ENCODE assay signal across 12 cellular contexts in genomic region chr2:96912356-96913116, GRCh38. TPM values are rescaled to one million over a fixed set of nuclear protein-coding genes. Genes with fewer than 3 reads are reported as not detected.
A peak's percentile ranks its signal among the peaks of the same experiment; 100 is the strongest.
DNase-seq lines count a peak whose midpoint lies in the region; ATAC-seq, FAIRE-seq and TF ChIP-seq lines count a peak whose summit lies in the region.
"Had no signal": no experiment of that assay in that cellular context is flagged by ENCODE, and none has a peak within 500 bp of the region (broad histone marks: within the 10 kb centered on the region; RNA-seq: fewer than 3 reads in every experiment).

No MANE protein-coding gene starts in this region.

- peaks cover 26% of the 10 kb centered on the region for H3K4me1 Mint-ChIP-seq in activated T-helper 2 cell treated with anti-CD3 and anti-CD28 coated beads, Interferon-gamma antibody, Interleukin-2, Interleukin-4, amounts not matched to agents 10 μg/mL and 5 μg/mL and 100 μg/mL, durations not matched to agents 14 hours and 24 hours and 36 hours (ENCODE audit: low read depth)
- peaks cover 18% of the 10 kb centered on the region for H3K4me1 Mint-ChIP-seq in memory B cell
- H3K4me1 Mint-ChIP-seq in type B pancreatic cell (ENCODE audit: unreplicated experiment), result peaks cover 46% of the 10 kb centered on the region

- intact Hi-C loops in HepG2 (cut with micrococcal nuclease; ENCODE audit: unreplicated experiment) (no loop called here), right lobe of liver (cut with DNase I) (no loop called here), ovary (cut with DNase I) (no loop called here)
- intact Hi-C loops in activated T-helper 2 cell treated with anti-CD3 and anti-CD28 coated beads, Interferon-gamma antibody, Interleukin-2, Interleukin-4, amounts not matched to agents 10 μg/mL and 5 μg/mL and 100 μg/mL, durations not matched to agents 14 hours and 24 hours and 36 hours (cut with micrococcal nuclease), result loop anchor here (2.0 kb wide), 1 partner anchor 42 kb away; the partner anchor contains the start of gene SEMA4C

- BruUV-seq in HepG2 (replicated peaks; lab: Mats Ljungman, UMichigan), result no TSS peak

- CTCF ChIA-PET in HepG2 (lab: Yijun Ruan, JAX; ENCODE audit: low intra/inter-chr PET ratio, low total read pairs), result no interaction called here

- H3K4me1 ChIP-seq in HepG2 (ENCODE audit: insufficient read depth, low read length), result peaks cover 23% of the 10 kb centered on the region
- no peaks in the 10 kb centered on the region for H3K4me1 ChIP-seq in right lobe of liver
- peaks cover 5% of the 10 kb centered on the region for H3K4me1 ChIP-seq in ovary (ENCODE audit: insufficient read depth)
- peaks cover 43% of the 10 kb centered on the region for H3K4me1 ChIP-seq in suprapubic skin
- H3K4me1 ChIP-seq: SJSA1 had no signal

- TF ChIP-seq RAD21 in HepG2 (CRISPR knock-in tag; IDR thresholded peaks at IDR 0.05), result no peak

- TF ChIP-seq POLR2A in HepG2 (IDR thresholded peaks at IDR 0.05; ENCODE audit: insufficient read depth in 1 of 2, low read depth in 2 of 2, low read length in 2 of 2), result no peak
- no peak for TF ChIP-seq POLR2A in right lobe of liver (IDR thresholded peaks at IDR 0.05)
- TF ChIP-seq POLR2A in ovary (IDR thresholded peaks at IDR 0.05), result no peak
- no peak for TF ChIP-seq POLR2A in suprapubic skin (IDR thresholded peaks at IDR 0.05)

- H3K9me3 Mint-ChIP-seq in activated T-helper 2 cell treated with anti-CD3 and anti-CD28 coated beads, Interferon-gamma antibody, Interleukin-2, Interleukin-4, amounts not matched to agents 10 μg/mL and 5 μg/mL and 100 μg/mL, durations not matched to agents 14 hours and 24 hours and 36 hours, result peaks cover 24% of the 10 kb centered on the region
- H3K9me3 Mint-ChIP-seq in memory B cell, result no peaks in the 10 kb centered on the region
- no peaks in the 10 kb centered on the region for H3K9me3 Mint-ChIP-seq in type B pancreatic cell

- ATAC-seq in HepG2 (no peak), right lobe of liver (no peak), memory B cell (ENCODE audit: low read depth) (no peak), left lobe of liver (no peak)

- 33% methylated on average over 19 of the region's 21 CpGs for WGBS in HepG2 (ENCODE audit: low lambda C conversion rate)
- WGBS in right lobe of liver (ENCODE audit: insufficient coverage, low coverage, low lambda C conversion rate, missing lambda C conversion rate), result 53% methylated on average over 11 of the region's 21 CpGs
- WGBS in ovary, 3 donors, result 58 to 64% (median 62%) methylated on average over 21 of the region's 21 CpGs
- 77% methylated on average over 19 of the region's 21 CpGs for WGBS in suprapubic skin

- H3K4me3 ChIP-seq in HepG2 (replicated peaks in 1 of 3; ENCODE audit: insufficient read depth in 1 of 3, low read depth in 2 of 3, low read length in 3 of 3) (no peak overlapping the region; a peak in 1 of 6 replicates), right lobe of liver (no peak overlapping the region), ovary (no peak overlapping the region), suprapubic skin (no peak overlapping the region)
- H3K4me3 ChIP-seq: ascending aorta, SJSA1 had no signal

- TF ChIP-seq CTCF in HepG2 (CRISPR knock-in tag; IDR thresholded peaks at IDR 0.05) (no peak), right lobe of liver (IDR thresholded peaks at IDR 0.05) (no peak), type B pancreatic cell (conservative IDR thresholded peaks at IDR 0.05) (no peak), ovary (IDR thresholded peaks at IDR 0.05) (no peak), suprapubic skin (IDR thresholded peaks at IDR 0.05) (no peak)

- peak overlapping the region; percentile 30; the same call in 1 of the 2 replicates for H3K4me2 ChIP-seq in HepG2 (ENCODE audit: low read depth, low read length)

- no peak for TF ChIP-seq EP300 in HepG2 (IDR thresholded peaks at IDR 0.05; ENCODE audit: low read depth in 2 of 2, low read length in 2 of 2)
- no peak for TF ChIP-seq EP300 in HepG2 (CRISPR knock-in tag; IDR thresholded peaks at IDR 0.05; ENCODE audit: borderline replicate concordance)
- TF ChIP-seq EP300 in ovary (IDR thresholded peaks at IDR 0.05), result no peak
- no peak for TF ChIP-seq EP300 in suprapubic skin (IDR thresholded peaks at IDR 0.05)

- peaks cover 10 to 77% of the 10 kb centered on the region in 2 experiments for H3K27me3 ChIP-seq in HepG2 (ENCODE audit: control insufficient read depth in 1 of 2, insufficient read depth in 2 of 2, low read length in 2 of 2)
- H3K27me3 ChIP-seq in right lobe of liver, result no peaks in the 10 kb centered on the region
- H3K27me3 ChIP-seq in ovary, result no peaks in the 10 kb centered on the region
- H3K27me3 ChIP-seq in suprapubic skin, result no peaks in the 10 kb centered on the region
- H3K27me3 ChIP-seq: ascending aorta, SJSA1 had no signal

- no peak for DNase-seq in HepG2 (ENCODE audit: low spot score)
- no peak for DNase-seq in right lobe of liver
- DNase-seq in activated T-helper 2 cell treated with anti-CD3 and anti-CD28 coated beads, Interferon-gamma antibody, Interleukin-2, Interleukin-4, amounts not matched to agents 10 μg/mL and 5 μg/mL and 100 μg/mL, durations not matched to agents 14 hours and 24 hours and 36 hours (ENCODE audit: low spot score), result no peak
- no peak for DNase-seq in memory B cell (ENCODE audit: low spot score in 2 of 2)
- DNase-seq in type B pancreatic cell (ENCODE audit: extremely low spot score, unreplicated experiment), result no peak
- no peak for DNase-seq in ovary
- no peak for DNase-seq in left lobe of liver (ENCODE audit: low spot score)
- DNase-seq in suprapubic skin (ENCODE audit: low spot score in 2 of 2), result no peak
- DNase-seq: MM.1S, NCI-H2171 had no signal

- H3K36me3 Mint-ChIP-seq in activated T-helper 2 cell treated with anti-CD3 and anti-CD28 coated beads, Interferon-gamma antibody, Interleukin-2, Interleukin-4, amounts not matched to agents 10 μg/mL and 5 μg/mL and 100 μg/mL, durations not matched to agents 14 hours and 24 hours and 36 hours (ENCODE audit: low read depth), result peaks cover 17% of the 10 kb centered on the region
- H3K36me3 Mint-ChIP-seq in memory B cell, result no peaks in the 10 kb centered on the region
- no peaks in the 10 kb centered on the region for H3K36me3 Mint-ChIP-seq in type B pancreatic cell

- POLR2A ChIA-PET in HepG2 (lab: Yijun Ruan, JAX), result no interaction called here

- H3K36me3 ChIP-seq in HepG2 (replicated peaks in 1 of 2; ENCODE audit: control insufficient read depth in 1 of 2, insufficient read depth in 2 of 2, low read length in 2 of 2) (no peaks in the 10 kb centered on the region), right lobe of liver (no peaks in the 10 kb centered on the region), ovary (no peaks in the 10 kb centered on the region), suprapubic skin (no peaks in the 10 kb centered on the region)
- H3K36me3 ChIP-seq: ascending aorta, SJSA1 had no signal

- H3K9ac ChIP-seq in HepG2 (ENCODE audit: insufficient read depth, low read depth, low read length), result no peak overlapping the region

- H3K27ac ChIP-seq in HepG2 (ENCODE audit: extremely low read length, insufficient read depth, low read length), result no peak overlapping the region
- H3K27ac ChIP-seq in right lobe of liver, result no peak overlapping the region
- H3K27ac ChIP-seq in ovary, result no peak overlapping the region
- no peak overlapping the region for H3K27ac ChIP-seq in suprapubic skin
- H3K27ac ChIP-seq: ascending aorta, SJSA1 had no signal

- H3K4me3 Mint-ChIP-seq in activated T-helper 2 cell treated with anti-CD3 and anti-CD28 coated beads, Interferon-gamma antibody, Interleukin-2, Interleukin-4, amounts not matched to agents 10 μg/mL and 5 μg/mL and 100 μg/mL, durations not matched to agents 14 hours and 24 hours and 36 hours (ENCODE audit: low read depth), result peak overlapping the region; percentile 9
- H3K4me3 Mint-ChIP-seq in memory B cell, result peak overlapping the region; percentile 76
- peak overlapping the region; percentile 3 for H3K4me3 Mint-ChIP-seq in type B pancreatic cell

- H3K9me3 ChIP-seq in HepG2 (ENCODE audit: low read length) (no peaks in the 10 kb centered on the region), right lobe of liver (no peaks in the 10 kb centered on the region), ovary (no peaks in the 10 kb centered on the region), suprapubic skin (no peaks in the 10 kb centered on the region)
- H3K9me3 ChIP-seq: ascending aorta, SJSA1 had no signal

- no peaks in the 10 kb centered on the region for H4K20me1 ChIP-seq in HepG2 (ENCODE audit: insufficient read depth, low read length)

- no peaks in the 10 kb centered on the region for H3K27me3 Mint-ChIP-seq in activated T-helper 2 cell treated with anti-CD3 and anti-CD28 coated beads, Interferon-gamma antibody, Interleukin-2, Interleukin-4, amounts not matched to agents 10 μg/mL and 5 μg/mL and 100 μg/mL, durations not matched to agents 14 hours and 24 hours and 36 hours (ENCODE audit: low read depth)
- H3K27me3 Mint-ChIP-seq in memory B cell (peaks cover 3% of the 10 kb centered on the region), type B pancreatic cell (no peaks in the 10 kb centered on the region)

- no peak for FAIRE-seq in HepG2 (lab: Jason Lieb, UNC)

- H3K79me2 ChIP-seq in HepG2 (ENCODE audit: insufficient read depth, low read length), result no peaks in the 10 kb centered on the region

- no peak overlapping the region for H2AFZ ChIP-seq in HepG2 (ENCODE audit: low read length)

- H3K27ac Mint-ChIP-seq in activated T-helper 2 cell treated with anti-CD3 and anti-CD28 coated beads, Interferon-gamma antibody, Interleukin-2, Interleukin-4, amounts not matched to agents 10 μg/mL and 5 μg/mL and 100 μg/mL, durations not matched to agents 14 hours and 24 hours and 36 hours, result no peak overlapping the region
- H3K27ac Mint-ChIP-seq in memory B cell (no peak overlapping the region), type B pancreatic cell (no peak overlapping the region)

- in situ Hi-C loops in HepG2 (cut with HindIII; ENCODE audit: extremely low pct_ligation_motif_present, low pct_unique_long_range_greater_than_20kb), result no loop called here

RNA-seq across cellular contexts. Expression of gene SEMA4C, which starts 42.7 kb away (rescaled TPM):
- total RNA-seq in HepG2 (2016; rRNA removed; fragmentation: Illumina TruSeq; extraction: Trizol) (11.3 and 25.9 TPM in 2 replicates), right lobe of liver (10 to 100 TPM; 11.9 to 18.9 (median 12.6) TPM), type B pancreatic cell (ENCODE audit: low replicate concordance) (45.5 and 58.1 TPM in 2 replicates), ovary (10 to 100 TPM; 29.4 to 59.2 (median 47.2) TPM), left lobe of liver (18.6 TPM), suprapubic skin (10 to 100 TPM; 15.7 to 28.2 (median 23.5) TPM)
- total RNA-seq in HepG2 (2016; cell fraction: cytosol; rRNA removed; fragmentation: Illumina TruSeq; extraction: Trizol; ENCODE audit: low read depth), result 3.5 and 4.2 TPM in 2 replicates
- 8.4 and 25.7 TPM in 2 replicates for total RNA-seq in HepG2 (2016; cell fraction: insoluble cytoplasmic fraction; rRNA removed; fragmentation: Illumina TruSeq; extraction: Trizol)
- total RNA-seq in HepG2 (2016; cell fraction: membrane; rRNA removed; fragmentation: Illumina TruSeq; extraction: Trizol), result 10.9 and 11.4 TPM in 2 replicates
- total RNA-seq in HepG2 (2016; cell fraction: nucleus; rRNA removed; fragmentation: Illumina TruSeq; extraction: Trizol), result 22.1 and 28.3 TPM in 2 replicates
- polyA plus RNA-seq in HepG2 (2011; rRNA removed) (46.6 and 69.2 TPM in 2 replicates), ovary (10 to 100 TPM; 17.3 to 46.9 TPM)
- polyA plus RNA-seq in HepG2 (2011; cell fraction: cytosol; rRNA removed), result 33.4 and 47.8 TPM in 2 replicates
- 135 and 157 TPM in 2 replicates for polyA plus RNA-seq in HepG2 (2011; cell fraction: nucleus; rRNA removed)
- polyA plus RNA-seq in HepG2 (2012), result 27.3 and 39.4 TPM in 2 replicates
- 1.0 and 1.2 TPM in 2 replicates for polyA plus RNA-seq in HepG2 (2016; cell fraction: cytosol; fragmentation: Illumina TruSeq; extraction: Trizol; ENCODE audit: low read depth)
- 6.0 and 8.4 TPM in 2 replicates for polyA plus RNA-seq in HepG2 (2016; cell fraction: insoluble cytoplasmic fraction; fragmentation: Illumina TruSeq; extraction: Trizol; ENCODE audit: low read depth)
- polyA plus RNA-seq in HepG2 (2016; cell fraction: membrane; fragmentation: Illumina TruSeq; extraction: Trizol; ENCODE audit: low read depth), result 3.1 and 3.2 TPM in 2 replicates
- polyA plus RNA-seq in HepG2 (2016; cell fraction: nucleus; fragmentation: Illumina TruSeq; extraction: Trizol; ENCODE audit: insufficient read depth, low read depth), result 51.6 and 60.2 TPM in 2 replicates
- polyA minus RNA-seq in HepG2 (2011; rRNA and poly(A)+ RNA removed; ENCODE audit: low replicate concordance), result 29.1 and 175 TPM in 2 replicates
- 41.8 and 45.0 TPM in 2 replicates for polyA minus RNA-seq in HepG2 (2011; cell fraction: cytosol; rRNA and poly(A)+ RNA removed)
- 25.8 and 31.7 TPM in 2 replicates for polyA minus RNA-seq in HepG2 (2011; cell fraction: nucleus; rRNA and poly(A)+ RNA removed)
- total RNA-seq in activated T-helper 2 cell treated with anti-CD3 and anti-CD28 coated beads, Interferon-gamma antibody, Interleukin-2, Interleukin-4, amounts not matched to agents 10 μg/mL and 5 μg/mL and 100 μg/mL, durations not matched to agents 14 hours and 24 hours and 36 hours, result 32.0 and 36.1 TPM in 2 replicates

RNA-seq across cellular contexts. Expression of gene ANKRD39, which starts 54.7 kb away (rescaled TPM):
- total RNA-seq in HepG2 (2016; rRNA removed; fragmentation: Illumina TruSeq; extraction: Trizol) (23.2 and 26.7 TPM in 2 replicates), right lobe of liver (10 to 100 TPM in 3 of 6 experiments, 1 to 10 TPM in 3; 6.0 to 16.3 (median 9.7) TPM), type B pancreatic cell (ENCODE audit: low replicate concordance) (16.6 and 17.7 TPM in 2 replicates), ovary (10 to 100 TPM; 10.3 to 14.7 (median 12.7) TPM), left lobe of liver (9.5 TPM), suprapubic skin (10 to 100 TPM; 16.1 to 22.1 (median 20.6) TPM)
- total RNA-seq in HepG2 (2016; cell fraction: cytosol; rRNA removed; fragmentation: Illumina TruSeq; extraction: Trizol; ENCODE audit: low read depth), result 40.7 and 45.8 TPM in 2 replicates
- total RNA-seq in HepG2 (2016; cell fraction: insoluble cytoplasmic fraction; rRNA removed; fragmentation: Illumina TruSeq; extraction: Trizol), result 26.3 and 27.1 TPM in 2 replicates
- total RNA-seq in HepG2 (2016; cell fraction: membrane; rRNA removed; fragmentation: Illumina TruSeq; extraction: Trizol), result 37.4 and 41.3 TPM in 2 replicates
- total RNA-seq in HepG2 (2016; cell fraction: nucleus; rRNA removed; fragmentation: Illumina TruSeq; extraction: Trizol), result 10.3 and 11.7 TPM in 2 replicates
- polyA plus RNA-seq in HepG2 (2011; rRNA removed) (24.8 and 27.8 TPM in 2 replicates), ovary (10 to 100 TPM in 1 of 2 donors, 1 to 10 TPM in 1; 2.6 to 14.1 TPM)
- 18.3 and 31.5 TPM in 2 replicates for polyA plus RNA-seq in HepG2 (2011; cell fraction: cytosol; rRNA removed)
- polyA plus RNA-seq in HepG2 (2011; cell fraction: nucleus; rRNA removed), result 24.2 and 29.2 TPM in 2 replicates
- polyA plus RNA-seq in HepG2 (2012), result 14.6 and 20.3 TPM in 2 replicates
- 55.3 and 63.9 TPM in 2 replicates for polyA plus RNA-seq in HepG2 (2016; cell fraction: cytosol; fragmentation: Illumina TruSeq; extraction: Trizol; ENCODE audit: low read depth)
- 33.9 and 35.0 TPM in 2 replicates for polyA plus RNA-seq in HepG2 (2016; cell fraction: insoluble cytoplasmic fraction; fragmentation: Illumina TruSeq; extraction: Trizol; ENCODE audit: low read depth)
- polyA plus RNA-seq in HepG2 (2016; cell fraction: membrane; fragmentation: Illumina TruSeq; extraction: Trizol; ENCODE audit: low read depth), result 40.8 and 47.0 TPM in 2 replicates
- 23.0 and 24.9 TPM in 2 replicates for polyA plus RNA-seq in HepG2 (2016; cell fraction: nucleus; fragmentation: Illumina TruSeq; extraction: Trizol; ENCODE audit: insufficient read depth, low read depth)
- polyA minus RNA-seq in HepG2 (2011; rRNA and poly(A)+ RNA removed; ENCODE audit: low replicate concordance), result 10.9 and 17.9 TPM in 2 replicates
- 4.6 and 5.6 TPM in 2 replicates for polyA minus RNA-seq in HepG2 (2011; cell fraction: cytosol; rRNA and poly(A)+ RNA removed)
- polyA minus RNA-seq in HepG2 (2011; cell fraction: nucleus; rRNA and poly(A)+ RNA removed), result 8.2 and 14.2 TPM in 2 replicates
- 39.2 and 40.0 TPM in 2 replicates for total RNA-seq in activated T-helper 2 cell treated with anti-CD3 and anti-CD28 coated beads, Interferon-gamma antibody, Interleukin-2, Interleukin-4, amounts not matched to agents 10 μg/mL and 5 μg/mL and 100 μg/mL, durations not matched to agents 14 hours and 24 hours and 36 hours

Comparison
In these comparisons a context has a peak if more than half of its experiments do, and no peak if none do; other contexts are left out.
1. H3K4me3 Mint-ChIP-seq: peak in every context shown above with its lines; median percentile 76 in memory B cell; 9 in activated T-helper 2 cell treated with anti-CD3 and anti-CD28 coated beads, Interferon-gamma antibody, Interleukin-2, Interleukin-4, amounts not matched to agents 10 μg/mL and 5 μg/mL and 100 μg/mL, durations not matched to agents 14 hours and 24 hours and 36 hours; 3 in type B pancreatic cell.